1 cellular context compared by ENCODE assay signal in the genomic region with DNA sequence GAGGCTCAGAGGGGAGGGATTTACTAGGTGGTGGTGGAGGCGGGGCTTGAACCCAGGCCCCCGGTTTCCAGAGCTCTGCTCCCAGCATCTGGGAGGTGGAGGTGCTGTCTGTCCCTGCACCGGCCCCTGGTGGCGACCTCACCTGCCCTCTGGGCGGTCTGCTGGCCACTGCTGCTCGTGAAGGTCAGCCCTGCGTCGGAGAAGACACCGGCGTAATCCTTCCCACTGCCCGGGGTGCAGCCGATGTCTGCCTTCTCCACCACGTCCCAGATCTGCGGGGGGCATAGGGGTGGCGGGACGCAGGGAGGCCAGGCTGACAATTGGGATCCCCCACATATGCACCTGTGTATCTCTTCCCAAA.
TF ChIP-seq lines count a peak whose summit lies in the region.

No MANE protein-coding gene starts in this region.

TF ChIP-seq in K562, 482 proteins besides CTCF, POLR2A, EP300 and RAD21:
- TF ChIP-seq HEY1 (CRISPR knock-in tag; IDR thresholded peaks at IDR 0.05; ENCODE audit: borderline replicate concordance) (no peak), KLF16 (IDR thresholded peaks at IDR 0.05) (no peak), E2F8 (IDR thresholded peaks at IDR 0.05; ENCODE audit: low read depth, partially characterized antibody) (no peak), ESRRA (IDR thresholded peaks at IDR 0.05; ENCODE audit: borderline replicate concordance, low read depth) (peak; percentile 33; the same call in 1 of the 2 replicates), MYNN (IDR thresholded peaks at IDR 0.05) (no peak), MYNN (CRISPR knock-in tag; IDR thresholded peaks at IDR 0.05) (no peak), SNAPC5 (CRISPR knock-in tag; IDR thresholded peaks at IDR 0.05) (no peak), CHD4 (IDR thresholded peaks at IDR 0.05; ENCODE audit: insufficient read depth, insufficient replicate concordance, low read depth, low read length, poor library complexity, severe bottlenecking) (no peak), ZFPM2 (CRISPR knock-in tag; IDR thresholded peaks at IDR 0.05) (no peak)
